23 cellular contexts compared by ENCODE assay signal in genomic region chr19:41529484-41530183, GRCh38. TPM values are rescaled to one million over a fixed set of nuclear protein-coding genes. Genes with fewer than 3 reads are reported as not detected.
DNase-seq lines count a peak whose midpoint lies in the region; ATAC-seq, FAIRE-seq and TF ChIP-seq lines count a peak whose summit lies in the region.
"Had no signal": no experiment of that assay in that cellular context is flagged by ENCODE, and none has a peak within 500 bp of the region (broad histone marks: within the 10 kb centered on the region; RNA-seq: fewer than 3 reads in every experiment).

No MANE protein-coding gene starts in this region.

- H2AFZ ChIP-seq in astrocyte (ENCODE audit: low read depth, low read length) = no peak overlapping the region
- H2AFZ ChIP-seq: neural progenitor cell had no signal

- FAIRE-seq in astrocyte (lab: Jason Lieb, UNC) = no peak

- H3K36me3 ChIP-seq in HEK293 (ENCODE audit: control insufficient read depth in 2 of 2, insufficient read depth in 1 of 2, low read length in 2 of 2) (no peaks in the 10 kb centered on the region), astrocyte (ENCODE audit: insufficient read depth, low read length) (no peaks in the 10 kb centered on the region), neutrophil (no peaks in the 10 kb centered on the region)
- H3K36me3 ChIP-seq: adrenal gland, neural progenitor cell had no signal

- intact Hi-C loops in activated CD4-positive, alpha-beta memory T cell treated with anti-CD3 and anti-CD28 coated beads for 36 hours (cut with micrococcal nuclease) = loop anchor here (2.0 kb wide), 1 partner anchor 17 kb away; no protein-coding TSS in a partner anchor

- CTCF ChIA-PET in activated CD4-positive, alpha-beta memory T cell treated with anti-CD3 and anti-CD28 coated beads for 36 hours (lab: Charles Lee) = interaction anchor here (1.0 to 3.6 kb wide), 4 partner anchors 13 to 80 kb away, joined by 3 to 21 read pairs (median 13); no protein-coding TSS in a partner anchor
- CTCF ChIA-PET in activated CD4-positive, alpha-beta memory T cell treated with anti-CD3 and anti-CD28 coated beads, Interleukin-2, amount 10 ng/mL, durations not matched to agents 7 days and 5 days (lab: Charles Lee) = interaction anchor here (1.0 to 7.7 kb wide), 5 partner anchors 13 to 81 kb away, joined by 3 to 52 read pairs (median 3); no protein-coding TSS in a partner anchor
- CTCF ChIA-PET in HEK293 (lab: Yijun Ruan, JAX) = interaction anchor here (0.9 to 2.2 kb wide), 3 partner anchors 12 to 112 kb away, joined by 4 to 9 read pairs (median 7); no protein-coding TSS in a partner anchor

- H3K4me3 Mint-ChIP-seq in activated CD4-positive, alpha-beta memory T cell treated with anti-CD3 and anti-CD28 coated beads for 36 hours = no peak overlapping the region
- no peak overlapping the region for H3K4me3 Mint-ChIP-seq in activated CD4-positive, alpha-beta memory T cell treated with anti-CD3 and anti-CD28 coated beads, Interleukin-2, amount 10 ng/mL, durations not matched to agents 7 days and 5 days
- peak overlapping the region; percentile 9 for H3K4me3 Mint-ChIP-seq in astrocyte (ENCODE audit: unreplicated experiment)
- H3K4me3 Mint-ChIP-seq: neural progenitor cell had no signal

- DNase-seq in activated CD4-positive, alpha-beta memory T cell treated with anti-CD3 and anti-CD28 coated beads for 36 hours = no peak
- DNase-seq in activated CD4-positive, alpha-beta memory T cell treated with anti-CD3 and anti-CD28 coated beads, Interleukin-2, amount 10 ng/mL, durations not matched to agents 7 days and 5 days = no peak
- DNase-seq in astrocyte (ENCODE audit: low read depth) = no peak
- no peak for DNase-seq in GM20000 (ENCODE audit: low spot score)
- DNase-seq in DMS79 treated with DMSO at 0.1 percent for 48 hours (lab: John Stamatoyannopoulos, UW) = no peak
- DNase-seq: adrenal gland, caudate nucleus, hypothalamus, mesendoderm, MV-4-11, NCI-H2029 treated with DMSO at 0.1 percent for 48 hours, NCI-H524, SIG-M5, T-helper 17 cell had no signal

- H3K27me3 Mint-ChIP-seq in activated CD4-positive, alpha-beta memory T cell treated with anti-CD3 and anti-CD28 coated beads for 36 hours = peaks cover 6% of the 10 kb centered on the region
- peaks cover 33% of the 10 kb centered on the region for H3K27me3 Mint-ChIP-seq in activated CD4-positive, alpha-beta memory T cell treated with anti-CD3 and anti-CD28 coated beads, Interleukin-2, amount 10 ng/mL, durations not matched to agents 7 days and 5 days
- H3K27me3 Mint-ChIP-seq in astrocyte (ENCODE audit: low read depth, unreplicated experiment) = peaks cover 9% of the 10 kb centered on the region

- H3K27ac ChIP-seq in HEK293 (ENCODE audit: extremely low read depth, low read depth, low read length) (no peak overlapping the region), astrocyte (ENCODE audit: low read depth, low read length) (no peak overlapping the region), neutrophil (peak overlapping the region; percentile 90)
- H3K27ac ChIP-seq: neural progenitor cell had no signal

- peaks cover 33% of the 10 kb centered on the region for H3K9me3 Mint-ChIP-seq in activated CD4-positive, alpha-beta memory T cell treated with anti-CD3 and anti-CD28 coated beads for 36 hours
- peaks cover 27% of the 10 kb centered on the region for H3K9me3 Mint-ChIP-seq in activated CD4-positive, alpha-beta memory T cell treated with anti-CD3 and anti-CD28 coated beads, Interleukin-2, amount 10 ng/mL, durations not matched to agents 7 days and 5 days
- peaks cover 19% of the 10 kb centered on the region for H3K9me3 Mint-ChIP-seq in astrocyte (ENCODE audit: unreplicated experiment)

- no peak for ATAC-seq in HG02981 (IDR thresholded peaks at IDR 0.05; ENCODE audit: unreplicated experiment)
- ATAC-seq: T-helper 17 cell had no signal

- H3K27ac Mint-ChIP-seq in activated CD4-positive, alpha-beta memory T cell treated with anti-CD3 and anti-CD28 coated beads for 36 hours = peak overlapping the region; percentile 16
- no peak overlapping the region for H3K27ac Mint-ChIP-seq in activated CD4-positive, alpha-beta memory T cell treated with anti-CD3 and anti-CD28 coated beads, Interleukin-2, amount 10 ng/mL, durations not matched to agents 7 days and 5 days
- H3K27ac Mint-ChIP-seq in astrocyte (ENCODE audit: unreplicated experiment) = peak overlapping the region; percentile 23
- H3K27ac Mint-ChIP-seq: neural progenitor cell; stimulated activated naive CD8-positive, alpha-beta T cell treated with anti-CD3 and anti-CD28 coated beads, Interleukin-15, Interleukin-2, amounts not matched to agents 100 ng/mL and 50 ng/mL, for 24 hours; T-helper 17 cell had no signal

- peaks cover 7% of the 10 kb centered on the region for H3K4me1 ChIP-seq in HEK293 (ENCODE audit: control insufficient read depth, insufficient read depth, low read length)
- H3K4me1 ChIP-seq in astrocyte (ENCODE audit: insufficient read depth, low read length) = no peaks in the 10 kb centered on the region
- H3K4me1 ChIP-seq in neutrophil (ENCODE audit: control insufficient read depth in 1 of 2, insufficient read depth in 1 of 2, low read depth in 1 of 2, low read length in 1 of 2) = peaks cover 47 to 69% of the 10 kb centered on the region in 2 experiments
- H3K4me1 ChIP-seq: neural progenitor cell had no signal

- H3K4me1 Mint-ChIP-seq in activated CD4-positive, alpha-beta memory T cell treated with anti-CD3 and anti-CD28 coated beads for 36 hours (ENCODE audit: low read depth) = peaks cover 54% of the 10 kb centered on the region
- peaks cover 61% of the 10 kb centered on the region for H3K4me1 Mint-ChIP-seq in activated CD4-positive, alpha-beta memory T cell treated with anti-CD3 and anti-CD28 coated beads, Interleukin-2, amount 10 ng/mL, durations not matched to agents 7 days and 5 days
- peaks cover 29% of the 10 kb centered on the region for H3K4me1 Mint-ChIP-seq in astrocyte (ENCODE audit: low read depth, unreplicated experiment)

- H3K4me3 ChIP-seq in HEK293 (ENCODE audit: low read depth, low read length) (no peak overlapping the region), astrocyte (ENCODE audit: insufficient read depth, low read depth, low read length) (no peak overlapping the region), neutrophil (ENCODE audit: low read depth in 1 of 2, low read length in 1 of 2) (peak overlapping the region in 1 of 2 experiments; percentile 45)
- H3K4me3 ChIP-seq: neural progenitor cell had no signal

- TF ChIP-seq CTCF in HEK293 (tag by site-specific recombination; IDR thresholded peaks at IDR 0.05) = no peak
- TF ChIP-seq CTCF in astrocyte (IDR thresholded peaks at IDR 0.05; ENCODE audit: insufficient read depth, low read depth, low read length) = no peak
- TF ChIP-seq CTCF in neutrophil (IDR thresholded peaks at IDR 0.05) = no peak
- no peak for TF ChIP-seq CTCF in GM20000 (IDR thresholded peaks at IDR 0.05; ENCODE audit: extremely low read depth, missing control alignments)

- H3K79me2 ChIP-seq in astrocyte (ENCODE audit: insufficient read depth, low read length) = no peaks in the 10 kb centered on the region

- POLR2A ChIA-PET in activated CD4-positive, alpha-beta memory T cell treated with anti-CD3 and anti-CD28 coated beads for 36 hours (lab: Charles Lee) = interaction anchor here (1.0 to 2.2 kb wide), 3 partner anchors 8 to 90 kb away, joined by 3 to 9 read pairs (median 3); partner anchors contain the start of gene DMAC2
- POLR2A ChIA-PET in activated CD4-positive, alpha-beta memory T cell treated with anti-CD3 and anti-CD28 coated beads, Interleukin-2, amount 10 ng/mL, durations not matched to agents 7 days and 5 days (lab: Charles Lee) = interaction anchor here (0.8 to 3.1 kb wide), 7 partner anchors 17 to 73 kb away, joined by 3 to 18 read pairs (median 4); no protein-coding TSS in a partner anchor
- POLR2A ChIA-PET in HEK293 (lab: Yijun Ruan, JAX) = no interaction called here

- H3K36me3 Mint-ChIP-seq in activated CD4-positive, alpha-beta memory T cell treated with anti-CD3 and anti-CD28 coated beads for 36 hours = peaks cover 12% of the 10 kb centered on the region
- H3K36me3 Mint-ChIP-seq in activated CD4-positive, alpha-beta memory T cell treated with anti-CD3 and anti-CD28 coated beads, Interleukin-2, amount 10 ng/mL, durations not matched to agents 7 days and 5 days (ENCODE audit: low read depth) = peaks cover 19% of the 10 kb centered on the region
- H3K36me3 Mint-ChIP-seq in astrocyte (ENCODE audit: low read depth, unreplicated experiment) = peaks cover 1% of the 10 kb centered on the region
- H3K36me3 Mint-ChIP-seq: neural progenitor cell had no signal

- no peak overlapping the region for H3K4me2 ChIP-seq in astrocyte (ENCODE audit: low read length)
- H3K4me2 ChIP-seq: neural progenitor cell had no signal

- no peak overlapping the region for H3K9ac ChIP-seq in astrocyte (ENCODE audit: low read length)
- H3K9ac ChIP-seq: neural progenitor cell had no signal

- H3K27me3 ChIP-seq in astrocyte (ENCODE audit: insufficient read depth, low read length) = peaks cover 3% of the 10 kb centered on the region
- H3K27me3 ChIP-seq in neutrophil = peaks cover 9% of the 10 kb centered on the region
- H3K27me3 ChIP-seq: neural progenitor cell had no signal

- H4K20me1 ChIP-seq in astrocyte (ENCODE audit: insufficient read depth, low read length) = no peaks in the 10 kb centered on the region

- H3K9me3 ChIP-seq in HEK293 (ENCODE audit: control insufficient read depth, insufficient read depth, low read depth, low read length) = no peaks in the 10 kb centered on the region; the same call in none of the 2 replicates
- no peaks in the 10 kb centered on the region for H3K9me3 ChIP-seq in astrocyte (ENCODE audit: insufficient read depth, low read depth, low read length)
- H3K9me3 ChIP-seq in neutrophil = no peaks in the 10 kb centered on the region
- H3K9me3 ChIP-seq: adrenal gland had no signal

TF ChIP-seq in HEK293, 187 proteins besides CTCF, POLR2A, EP300 and RAD21:
- no peak for TF ChIP-seq ZNF221 (tag by site-specific recombination; IDR thresholded peaks at IDR 0.05; ENCODE audit: borderline replicate concordance)
- TF ChIP-seq SETDB1 (IDR thresholded peaks at IDR 0.05; ENCODE audit: insufficient read length, low read length) = peak; percentile 58

RNA-seq across cellular contexts. Expression of gene CEACAM21, which starts 46.3 kb away (rescaled TPM):
- total RNA-seq in activated CD4-positive, alpha-beta memory T cell treated with anti-CD3 and anti-CD28 coated beads for 36 hours = 10 to 100 TPM; 40.8 to 40.9 TPM
- total RNA-seq in activated CD4-positive, alpha-beta memory T cell treated with anti-CD3 and anti-CD28 coated beads, Interleukin-2, amount 10 ng/mL, durations not matched to agents 7 days and 5 days = 10 to 100 TPM; 77.0 to 77.8 TPM
- total RNA-seq in astrocyte = 2.1 and 2.4 TPM in 2 replicates
- total RNA-seq: A172, Daoy, kidney epithelial cell, renal cortical epithelial cell had no signal

Comparison
In these comparisons a context has a peak if more than half of its experiments do, and no peak if none do; other contexts are left out.
1. RNA of gene CEACAM21, which starts 46.3 kb away (total RNA-seq): 77.0 to 77.8 TPM in activated CD4-positive, alpha-beta memory T cell treated with anti-CD3 and anti-CD28 coated beads, Interleukin-2, amount 10 ng/mL, durations not matched to agents 7 days and 5 days and 40.8 to 40.9 TPM in activated CD4-positive, alpha-beta memory T cell treated with anti-CD3 and anti-CD28 coated beads for 36 hours; 2.1 to 2.4 TPM in astrocyte; every median in the first group is over 10 times any median in the second.